In the genomic region with DNA sequence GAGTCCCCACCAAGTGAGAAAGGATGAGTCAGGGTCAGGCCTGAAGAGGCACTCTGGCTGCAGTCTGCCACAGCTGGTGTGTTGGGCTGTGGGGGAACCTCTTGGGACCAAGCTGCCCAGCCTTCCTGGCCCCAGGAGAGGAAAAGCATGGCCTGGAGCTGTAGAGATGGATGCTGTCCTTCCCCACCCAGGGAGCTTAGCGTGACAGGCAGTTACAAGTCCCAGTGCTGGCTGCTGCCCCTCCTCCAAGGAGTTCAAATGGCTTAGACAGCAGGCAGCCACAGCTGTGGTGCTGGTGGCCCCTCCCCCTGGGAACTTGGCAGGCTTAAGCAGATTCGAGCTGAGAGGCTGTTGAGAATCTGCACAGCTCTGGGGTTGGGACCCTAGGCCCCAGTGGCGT, we compare ENCODE assay signal across 11 cellular contexts.
DNase-seq lines count a peak whose midpoint lies in the region; ATAC-seq and TF ChIP-seq lines count a peak whose summit lies in the region.
"Had no signal": no experiment of that assay in that cellular context is flagged by ENCODE, and none has a peak within 500 bp of the region (broad histone marks: within the 10 kb centered on the region; RNA-seq: fewer than 3 reads in every experiment).

No MANE protein-coding gene starts in this region.

- no peak overlapping the region for H3K9ac ChIP-seq in Loucy (ENCODE audit: low read depth, low read length, poor library complexity, severe bottlenecking)

- H3K27ac ChIP-seq in brain microvascular endothelial cell (no peak overlapping the region), coronary artery (no peak overlapping the region)

- no peak overlapping the region for H2AFZ ChIP-seq in Loucy (ENCODE audit: low read length)

- peak overlapping the region; percentile 17 for H3K4me2 ChIP-seq in Loucy (ENCODE audit: low read depth, low read length, poor library complexity, severe bottlenecking)

- H3K36me3 ChIP-seq in Loucy (ENCODE audit: insufficient read depth, low read length) (no peaks in the 10 kb centered on the region), brain microvascular endothelial cell (replicated peaks) (no peaks in the 10 kb centered on the region)

- no peaks in the 10 kb centered on the region for H3F3A ChIP-seq in Loucy (ENCODE audit: low read depth)

- DNase-seq in DMS 273 (lab: John Stamatoyannopoulos, UW; ENCODE audit: unreplicated experiment) (peak; percentile 92), brain microvascular endothelial cell (peak; percentile 73), kidney tubule cell (ENCODE audit: low spot score) (peak; percentile 5), 8988T (no peak), coronary artery (ENCODE audit: low spot score) (no peak)
- no peak for DNase-seq in activated CD4-positive, alpha-beta T cell treated with anti-CD3 and anti-CD28 coated beads for 48 hours
- DNase-seq: natural killer cell; stimulated activated CD4-positive, alpha-beta T cell treated with anti-CD3 and anti-CD28 coated beads, Interleukin-1b, Interleukin-23, amount 100 ng/mL, for 48 hours; T-helper 2 cell had no signal

- TF ChIP-seq CTCF in Loucy (conservative IDR thresholded peaks at IDR 0.05; ENCODE audit: low read length) (no peak), brain microvascular endothelial cell (IDR thresholded peaks at IDR 0.05; ENCODE audit: low read depth, low read length, missing control alignments) (no peak), coronary artery (IDR thresholded peaks at IDR 0.05) (no peak)

- H3K4me1 ChIP-seq in Loucy (ENCODE audit: insufficient read depth, low read length, poor library complexity, severe bottlenecking) = peaks cover 27% of the 10 kb centered on the region

- H3K9me2 ChIP-seq in Loucy (replicated peaks; ENCODE audit: low read depth, low read length) = no peaks in the 10 kb centered on the region

- no peaks in the 10 kb centered on the region for H4K20me1 ChIP-seq in Loucy (ENCODE audit: insufficient read depth, low read length, poor library complexity, severe bottlenecking)

- no peak for ATAC-seq in HG02973 (IDR thresholded peaks at IDR 0.05; ENCODE audit: unreplicated experiment)
- ATAC-seq: natural killer cell had no signal

- H3K9me3 ChIP-seq in Loucy (ENCODE audit: insufficient read depth, low read depth, low read length) = no peaks in the 10 kb centered on the region

- H3K27me3 ChIP-seq in Loucy (ENCODE audit: insufficient read depth, low read length, poor library complexity, severe bottlenecking) (no peaks in the 10 kb centered on the region), brain microvascular endothelial cell (replicated peaks) (no peaks in the 10 kb centered on the region)

- no peak overlapping the region for H3K4me3 ChIP-seq in Loucy (ENCODE audit: low read length, poor library complexity, severe bottlenecking)
- no peak overlapping the region for H3K4me3 ChIP-seq in brain microvascular endothelial cell (ENCODE audit: low read depth, low read length)
- no peak overlapping the region for H3K4me3 ChIP-seq in coronary artery

- H3K79me2 ChIP-seq in Loucy (ENCODE audit: insufficient read depth, low read length) = peaks cover 13% of the 10 kb centered on the region; the same call in 1 of the 2 replicates

- in situ Hi-C loops in brain microvascular endothelial cell (cut with HindIII; ENCODE audit: low pct_ligation_motif_present, low sequenced_read_pairs) = no loop called here

Comparison
In these comparisons a context has a peak if more than half of its experiments do, and no peak if none do; other contexts are left out.
1. DNase-seq: peak in DMS 273 (single experiment), brain microvascular endothelial cell (single experiment) and kidney tubule cell (single experiment); none in 8988T (single experiment), coronary artery (single experiment) and activated CD4-positive, alpha-beta T cell treated with anti-CD3 and anti-CD28 coated beads for 48 hours (single experiment).